In genomic region chr17:19392303-19392702, GRCh38 we compare ENCODE assay signal across 18 cellular contexts. TPM values are rescaled to one million over a fixed set of nuclear protein-coding genes. Genes with fewer than 3 reads are reported as not detected.
DNase-seq lines count a peak whose midpoint lies in the region; ATAC-seq and TF ChIP-seq lines count a peak whose summit lies in the region.
"Had no signal": no experiment of that assay in that cellular context is flagged by ENCODE, and none has a peak within 500 bp of the region (broad histone marks: within the 10 kb centered on the region; RNA-seq: fewer than 3 reads in every experiment).

No MANE protein-coding gene starts in this region.

- TF ChIP-seq CTCF in heart right ventricle (IDR thresholded peaks at IDR 0.05) (no peak), sigmoid colon (IDR thresholded peaks at IDR 0.05) (no peak), upper lobe of left lung (IDR thresholded peaks at IDR 0.05) (no peak)

- H3K27ac ChIP-seq in heart right ventricle (no peak overlapping the region), mesenchymal stem cell (ENCODE audit: low read length, poor library complexity, severe bottlenecking) (no peak overlapping the region), sigmoid colon (peak overlapping the region in 3 of 4 donors; percentile 96 to 97 (median 96)), upper lobe of left lung (no peak overlapping the region)
- H3K27ac ChIP-seq in CD8-positive, alpha-beta memory T cell (ENCODE audit: low read depth, low read length): no peak overlapping the region
- H3K27ac ChIP-seq: SJSA1 had no signal

- no peaks in the 10 kb centered on the region for H3K79me1 ChIP-seq in mesenchymal stem cell (replicated peaks; ENCODE audit: low read length, poor library complexity, severe bottlenecking)

- peak overlapping the region; percentile 20 for H4K91ac ChIP-seq in mesenchymal stem cell (ENCODE audit: low read length)

- no peak overlapping the region for H2AK5ac ChIP-seq in mesenchymal stem cell (ENCODE audit: low read length, severe bottlenecking)

- H2AFZ ChIP-seq in mesenchymal stem cell (ENCODE audit: low read depth, low read length): no peak overlapping the region

- TF ChIP-seq POLR2A in sigmoid colon (IDR thresholded peaks at IDR 0.05): no peak
- TF ChIP-seq POLR2A in upper lobe of left lung (IDR thresholded peaks at IDR 0.05): no peak

- H3K4me1 ChIP-seq in heart right ventricle (peaks cover 0 to 34% (median 20%) of the 10 kb centered on the region in 9 donors), mesenchymal stem cell (ENCODE audit: control insufficient read depth, insufficient read depth, low read depth, low read length) (peaks cover 10% of the 10 kb centered on the region), sigmoid colon (peaks cover 0 to 63% (median 53%) of the 10 kb centered on the region in 4 donors), upper lobe of left lung (peaks cover 9 to 22% (median 15%) of the 10 kb centered on the region in 4 donors)
- no peaks in the 10 kb centered on the region for H3K4me1 ChIP-seq in CD8-positive, alpha-beta memory T cell (ENCODE audit: insufficient read depth, low read length)
- H3K4me1 ChIP-seq: BE2C had no signal

- H3K27me3 ChIP-seq in heart right ventricle: no peaks in the 10 kb centered on the region
- H3K27me3 ChIP-seq in mesenchymal stem cell (ENCODE audit: control insufficient read depth in 1 of 2, insufficient read depth in 1 of 2, low read length in 2 of 2): peaks cover 0 to 21% of the 10 kb centered on the region in 2 experiments
- H3K27me3 ChIP-seq in sigmoid colon: no peaks in the 10 kb centered on the region
- H3K27me3 ChIP-seq in CD8-positive, alpha-beta memory T cell (ENCODE audit: insufficient read depth, low read length, poor library complexity, severe bottlenecking): no peaks in the 10 kb centered on the region
- H3K27me3 ChIP-seq in upper lobe of left lung: no peaks in the 10 kb centered on the region
- H3K27me3 ChIP-seq: BE2C, SJSA1 had no signal

- H3K4ac ChIP-seq in mesenchymal stem cell (ENCODE audit: low read depth in 1 of 2, low read length in 2 of 2): peak overlapping the region in 1 of 2 experiments; percentile 19

- no peak overlapping the region for H3K27ac Mint-ChIP-seq in CD8-positive, alpha-beta memory T cell

- H3K9me3 ChIP-seq in heart right ventricle (no peaks in the 10 kb centered on the region), mesenchymal stem cell (ENCODE audit: control insufficient read depth, low read length) (no peaks in the 10 kb centered on the region), sigmoid colon (no peaks in the 10 kb centered on the region), upper lobe of left lung (no peaks in the 10 kb centered on the region)
- H3K9me3 ChIP-seq in CD8-positive, alpha-beta memory T cell (ENCODE audit: low read length): no peaks in the 10 kb centered on the region
- H3K9me3 ChIP-seq: BE2C, SJSA1 had no signal

- no peak overlapping the region for H2BK15ac ChIP-seq in mesenchymal stem cell (ENCODE audit: low read depth, poor library complexity, severe bottlenecking)

- no peak overlapping the region for H3K4me3 ChIP-seq in heart right ventricle
- H3K4me3 ChIP-seq in mesenchymal stem cell (ENCODE audit: insufficient read depth in 1 of 2, low read depth in 1 of 2, low read length in 2 of 2): no peak overlapping the region
- no peak overlapping the region for H3K4me3 ChIP-seq in sigmoid colon
- no peak overlapping the region for H3K4me3 ChIP-seq in CD8-positive, alpha-beta memory T cell (ENCODE audit: low read length)
- no peak overlapping the region for H3K4me3 ChIP-seq in upper lobe of left lung
- H3K4me3 ChIP-seq: K562, SJSA1 had no signal

- H3K4me1 Mint-ChIP-seq in CD8-positive, alpha-beta memory T cell: peaks cover 0 to 4% (median 2%) of the 10 kb centered on the region in 3 donors

- H3K14ac ChIP-seq in mesenchymal stem cell (ENCODE audit: low read length in 2 of 2): peak overlapping the region in 1 of 2 experiments; percentile 59

- H3K4me2 ChIP-seq in mesenchymal stem cell (ENCODE audit: low read length, poor library complexity, severe bottlenecking): no peak overlapping the region

- no peaks in the 10 kb centered on the region for H3K9me3 Mint-ChIP-seq in CD8-positive, alpha-beta memory T cell
- H3K9me3 Mint-ChIP-seq: CD4-positive, alpha-beta memory T cell had no signal

- POLR2A ChIA-PET in CD8-positive, alpha-beta memory T cell (lab: Charles Lee): no interaction called here

- no peak overlapping the region for H3K18ac ChIP-seq in mesenchymal stem cell (ENCODE audit: low read depth in 1 of 2, low read length in 2 of 2)

- H3K36me3 Mint-ChIP-seq in CD8-positive, alpha-beta memory T cell: peaks cover 0 to 3% (median 0%) of the 10 kb centered on the region in 3 donors
- H3K36me3 Mint-ChIP-seq: CD4-positive, alpha-beta memory T cell had no signal

- H3K36me3 ChIP-seq in heart right ventricle (no peaks in the 10 kb centered on the region), mesenchymal stem cell (ENCODE audit: control insufficient read depth in 1 of 2, insufficient read depth in 2 of 2, low read depth in 1 of 2, low read length in 2 of 2) (no peaks in the 10 kb centered on the region), sigmoid colon (no peaks in the 10 kb centered on the region), upper lobe of left lung (no peaks in the 10 kb centered on the region)
- no peaks in the 10 kb centered on the region for H3K36me3 ChIP-seq in CD8-positive, alpha-beta memory T cell (ENCODE audit: insufficient read depth, low read length)
- H3K36me3 ChIP-seq: BE2C, SJSA1 had no signal

- peaks cover 0 to 3% of the 10 kb centered on the region in 2 donors for H3K27me3 Mint-ChIP-seq in CD8-positive, alpha-beta memory T cell
- H3K27me3 Mint-ChIP-seq: CD4-positive, alpha-beta memory T cell had no signal

- peak overlapping the region in 1 of 2 experiments; percentile 86 for H2BK12ac ChIP-seq in mesenchymal stem cell (ENCODE audit: low read length in 2 of 2)

- no peak overlapping the region for H3K23ac ChIP-seq in mesenchymal stem cell (ENCODE audit: low read length in 2 of 2)

- ATAC-seq in Right ventricle myocardium superior (ENCODE audit: poor library complexity) (no peak), heart right ventricle (no peak), upper lobe of left lung (ENCODE audit: low FRiP score in 2 of 2) (no peak), HG02870 (IDR thresholded peaks at IDR 0.05; ENCODE audit: unreplicated experiment) (no peak)
- ATAC-seq: PC-3 had no signal

- DNase-seq in Right ventricle myocardium superior (peak; percentile 24), heart right ventricle (no peak), mesenchymal stem cell (no peak), sigmoid colon (peak; percentile 64), NK-92 (lab: John Stamatoyannopoulos, UW; ENCODE audit: unreplicated experiment) (no peak), upper lobe of left lung (no peak)
- no peak for DNase-seq in CD8-positive, alpha-beta memory T cell
- DNase-seq: 8988T; BE2C; CD4-positive, alpha-beta memory T cell; NCI-H1417 treated with DMSO at 0.1 percent for 48 hours; NCI-H1930; NCI-H2171; NCI-H446 treated with DMSO at 0.1 percent for 48 hours; PC-3 had no signal

- peak in 3 of 4 donors; percentile 7 to 67 (median 60) for TF ChIP-seq EP300 in sigmoid colon (IDR thresholded peaks at IDR 0.05)
- no peak for TF ChIP-seq EP300 in upper lobe of left lung (IDR thresholded peaks at IDR 0.05)

- H4K8ac ChIP-seq in mesenchymal stem cell (ENCODE audit: low read length): no peak overlapping the region

- WGBS in heart right ventricle, 2 donors: 75 to 76% methylated on average over 7 of the region's 7 CpGs
- WGBS in mesenchymal stem cell: 89% methylated on average over 4 of the region's 7 CpGs
- WGBS in sigmoid colon, 2 donors: 84 to 87% methylated on average over 7 of the region's 7 CpGs
- WGBS in upper lobe of left lung, 2 donors: 80 to 90% methylated on average over 7 of the region's 7 CpGs

- no peak overlapping the region for H2BK120ac ChIP-seq in mesenchymal stem cell (ENCODE audit: low read depth, low read length)

- H3K9ac ChIP-seq in mesenchymal stem cell (ENCODE audit: low read length): no peak overlapping the region

- H3K4me3 Mint-ChIP-seq in CD8-positive, alpha-beta memory T cell: no peak overlapping the region
- H3K4me3 Mint-ChIP-seq: CD4-positive, alpha-beta memory T cell had no signal

- CTCF ChIA-PET in CD8-positive, alpha-beta memory T cell (lab: Charles Lee): interaction anchor here (0.7 kb wide), 1 partner anchor 30 kb away, joined by 3 read pairs; the partner anchor contains the start of gene B9D1

- intact Hi-C loops in Right ventricle myocardium superior (cut with DNase I): no loop called here
- intact Hi-C loops in heart right ventricle (cut with DNase I): no loop called here
- intact Hi-C loops in sigmoid colon (cut with DNase I): no loop called here

- no peak overlapping the region for H2BK5ac ChIP-seq in mesenchymal stem cell (ENCODE audit: low read depth, low read length, poor library complexity, severe bottlenecking)

RNA-seq across cellular contexts. Expression of gene MFAP4, which starts 5.3 kb away (rescaled TPM):
- 42.9 TPM for total RNA-seq in Right ventricle myocardium superior
- total RNA-seq in heart right ventricle: 100 to 1,000 TPM in 1 of 10 donors, 10 to 100 TPM in 9; 15.4 to 101 (median 41.6) TPM
- polyA plus RNA-seq in heart right ventricle: 10 to 100 TPM; 27.5 to 44.7 TPM
- 238 TPM for polyA plus RNA-seq in mesenchymal stem cell (2013, experiment 1 of 2)
- 237 TPM for polyA plus RNA-seq in mesenchymal stem cell (2013, experiment 2 of 2)
- 100 to 1,000 TPM; 189 to 324 (median 195) TPM for total RNA-seq in sigmoid colon
- polyA plus RNA-seq in sigmoid colon: 10 to 100 TPM in 2 of 3 donors, 1 to 10 TPM in 1; 9.9 to 52.2 (median 42.0) TPM
- not detected for total RNA-seq in CD8-positive, alpha-beta memory T cell
- polyA plus RNA-seq in CD8-positive, alpha-beta memory T cell: not detected
- 100 to 1,000 TPM in 4 of 6 donors, 10 to 100 TPM in 2; 24.1 to 280 (median 175) TPM for total RNA-seq in upper lobe of left lung
- total RNA-seq: CD4-positive, alpha-beta memory T cell; PC-3 had no signal
- polyA plus RNA-seq: CD4-positive, alpha-beta memory T cell had no signal

RNA-seq across cellular contexts. Expression of gene MAPK7, which starts 14.0 kb away (rescaled TPM):
- total RNA-seq in Right ventricle myocardium superior: 13.9 TPM
- total RNA-seq in heart right ventricle: 10 to 100 TPM in 6 of 10 donors, 1 to 10 TPM in 4; 7.3 to 16.6 (median 11.4) TPM
- 10 to 100 TPM in 1 of 2 donors, 1 to 10 TPM in 1; 9.1 to 12.3 TPM for polyA plus RNA-seq in heart right ventricle
- polyA plus RNA-seq in mesenchymal stem cell (2013, experiment 1 of 2): 33.6 TPM
- polyA plus RNA-seq in mesenchymal stem cell (2013, experiment 2 of 2): 30.7 TPM
- 10 to 100 TPM; 22.4 to 45.7 (median 29.5) TPM for total RNA-seq in sigmoid colon
- polyA plus RNA-seq in sigmoid colon: 10 to 100 TPM; 18.3 to 35.9 (median 22.8) TPM
- 10 to 100 TPM; 15.1 to 19.8 TPM for total RNA-seq in CD8-positive, alpha-beta memory T cell
- 11.2 TPM for polyA plus RNA-seq in CD8-positive, alpha-beta memory T cell
- 10 to 100 TPM; 20.1 to 77.2 (median 37.6) TPM for total RNA-seq in upper lobe of left lung

RNA-seq across cellular contexts. Expression of gene RNF112, which starts 18.7 kb away (rescaled TPM):
- total RNA-seq in Right ventricle myocardium superior (2.2 TPM), heart right ventricle (1 to 10 TPM in 5 of 10 donors, under 1 TPM in 5; 0.64 to 4.2 (median 1.0) TPM), sigmoid colon (1 to 10 TPM; 3.8 to 8.6 (median 7.8) TPM), upper lobe of left lung (1 to 10 TPM in 4 of 6 donors, under 1 TPM in 2; 0.69 to 6.3 (median 2.1) TPM)
- polyA plus RNA-seq in heart right ventricle (1 to 10 TPM; 4.4 to 8.1 TPM), sigmoid colon (1 to 10 TPM in 1 of 3 donors, under 1 TPM in 2; 0.60 to 7.2 (median 0.92) TPM)
- polyA plus RNA-seq in mesenchymal stem cell (2013, experiment 1 of 2): 0.08 TPM
- 0.08 TPM for polyA plus RNA-seq in mesenchymal stem cell (2013, experiment 2 of 2)
- under 1 TPM; 0.18 to 0.22 TPM for total RNA-seq in CD8-positive, alpha-beta memory T cell
- polyA plus RNA-seq in CD8-positive, alpha-beta memory T cell: not detected
- total RNA-seq: SJSA1 had no signal
- polyA plus RNA-seq: K562 had no signal

RNA-seq across cellular contexts. Expression of gene B9D1, which starts 29.8 kb away (rescaled TPM):
- total RNA-seq in Right ventricle myocardium superior (6.8 TPM), heart right ventricle (10 to 100 TPM in 5 of 10 donors, 1 to 10 TPM in 5; 5.3 to 18.8 (median 10.4) TPM), sigmoid colon (10 to 100 TPM; 15.2 to 22.4 (median 16.0) TPM), upper lobe of left lung (10 to 100 TPM; 11.7 to 52.4 (median 17.5) TPM)
- polyA plus RNA-seq in heart right ventricle (10 to 100 TPM in 1 of 2 donors, 1 to 10 TPM in 1; 9.4 to 11.6 TPM), sigmoid colon (10 to 100 TPM in 1 of 3 donors, 1 to 10 TPM in 2; 6.6 to 12.1 (median 6.9) TPM)
- 30.2 TPM for polyA plus RNA-seq in mesenchymal stem cell (2013, experiment 1 of 2)
- 30.8 TPM for polyA plus RNA-seq in mesenchymal stem cell (2013, experiment 2 of 2)
- total RNA-seq in CD8-positive, alpha-beta memory T cell: 1 to 10 TPM; 4.8 to 6.8 TPM
- 0.67 TPM for polyA plus RNA-seq in CD8-positive, alpha-beta memory T cell

Comparison
In these comparisons a context has a peak if more than half of its experiments do, and no peak if none do; other contexts are left out.
1. DNase-seq: peak in Right ventricle myocardium superior (single experiment) and sigmoid colon (single experiment); none in heart right ventricle (0 of 2), mesenchymal stem cell (single experiment), NK-92 (single experiment), CD8-positive, alpha-beta memory T cell (0 of 5) and upper lobe of left lung (0 of 2).
2. H3K27ac ChIP-seq: peak in sigmoid colon (3 of 4); none in heart right ventricle (0 of 10), mesenchymal stem cell (single experiment), CD8-positive, alpha-beta memory T cell (single experiment) and upper lobe of left lung (0 of 4).
3. RNA of gene MFAP4, which starts 5.3 kb away (total RNA-seq): 189 to 324 TPM in sigmoid colon, 24.1 to 280 TPM in upper lobe of left lung, 15.4 to 101 TPM in heart right ventricle and 42.9 TPM in Right ventricle myocardium superior (single experiment); not detected in CD8-positive, alpha-beta memory T cell; every median in the first group is over 10 times any median in the second.